ENCODE assay signal across 15 cellular contexts in the genomic region with DNA sequence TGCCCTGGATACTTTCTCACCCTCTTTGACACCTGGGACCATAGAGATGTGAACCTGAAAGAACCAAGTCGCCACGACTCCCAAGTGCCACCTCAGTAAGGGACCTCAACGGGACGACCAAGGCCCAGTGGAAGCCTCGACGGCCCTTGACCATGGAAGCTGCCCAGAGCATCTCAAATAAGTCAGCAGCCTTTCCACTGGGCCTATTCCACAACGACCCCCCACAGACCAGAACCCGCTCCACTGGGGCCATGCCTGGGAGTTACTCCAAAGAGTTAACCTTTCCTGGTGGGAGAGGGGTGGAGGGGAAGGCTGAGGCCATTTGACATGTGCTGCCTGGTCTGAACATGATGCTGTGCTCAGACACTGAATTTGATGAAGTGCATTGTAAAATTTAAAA.
DNase-seq lines count a peak whose midpoint lies in the region; ATAC-seq lines count a peak whose summit lies in the region.
"Had no signal": no experiment of that assay in that cellular context is flagged by ENCODE, and none has a peak within 500 bp of the region (broad histone marks: within the 10 kb centered on the region; RNA-seq: fewer than 3 reads in every experiment).

No MANE protein-coding gene starts in this region.

- no peaks in the 10 kb centered on the region for H3K36me3 Mint-ChIP-seq in stimulated activated naive CD8-positive, alpha-beta T cell treated with anti-CD3 and anti-CD28 coated beads, Interleukin-15, Interleukin-2, amounts not matched to agents 100 ng/mL and 50 ng/mL, for 24 hours (ENCODE audit: low read depth)
- no peaks in the 10 kb centered on the region for H3K36me3 Mint-ChIP-seq in activated naive CD8-positive, alpha-beta T cell
- H3K36me3 Mint-ChIP-seq in naive B cell = no peaks in the 10 kb centered on the region

- no peaks in the 10 kb centered on the region for H3K27me3 Mint-ChIP-seq in stimulated activated naive CD8-positive, alpha-beta T cell treated with anti-CD3 and anti-CD28 coated beads, Interleukin-15, Interleukin-2, amounts not matched to agents 100 ng/mL and 50 ng/mL, for 24 hours
- H3K27me3 Mint-ChIP-seq in activated naive CD8-positive, alpha-beta T cell = no peaks in the 10 kb centered on the region
- no peaks in the 10 kb centered on the region for H3K27me3 Mint-ChIP-seq in naive B cell

- H3K9me3 Mint-ChIP-seq in stimulated activated naive CD8-positive, alpha-beta T cell treated with anti-CD3 and anti-CD28 coated beads, Interleukin-15, Interleukin-2, amounts not matched to agents 100 ng/mL and 50 ng/mL, for 24 hours = no peaks in the 10 kb centered on the region
- H3K9me3 Mint-ChIP-seq in activated naive CD8-positive, alpha-beta T cell (ENCODE audit: low read depth) = no peaks in the 10 kb centered on the region
- no peaks in the 10 kb centered on the region for H3K9me3 Mint-ChIP-seq in naive B cell
- H3K9me3 Mint-ChIP-seq: activated T-helper 1 cell treated with anti-CD3 and anti-CD28 coated beads, Interleukin-12 subunit alpha, Interleukin-12 subunit beta, Interleukin-2, Interleukin-4 antibody, amounts not matched to agents 30 ng/mL and 10 ng/mL and 1 ng/mL, durations not matched to agents 14 hours and 24 hours and 36 hours; dendritic cell treated with granulocyte-macrophage colony-stimulating factor and Interleukin-4, amounts not matched to agents 40 ng/mL and 50 ng/mL, for 4 days; T-helper 1 cell treated with Interleukin-12 subunit alpha and Interleukin-12 subunit beta and Interleukin-4 antibody, amounts not matched to agents 30 μg/mL and 1 μg/mL, for 36 hours had no signal

- peak overlapping the region; percentile 85 for H3K4me3 Mint-ChIP-seq in stimulated activated naive CD8-positive, alpha-beta T cell treated with anti-CD3 and anti-CD28 coated beads, Interleukin-15, Interleukin-2, amounts not matched to agents 100 ng/mL and 50 ng/mL, for 24 hours
- peak overlapping the region; percentile 83 for H3K4me3 Mint-ChIP-seq in activated naive CD8-positive, alpha-beta T cell
- peak overlapping the region in 5 of 8 donors; percentile 42 to 94 (median 87) for H3K4me3 Mint-ChIP-seq in naive B cell
- H3K4me3 Mint-ChIP-seq: dendritic cell treated with granulocyte-macrophage colony-stimulating factor and Interleukin-4, amounts not matched to agents 40 ng/mL and 50 ng/mL, for 4 days had no signal

- H3K4me1 Mint-ChIP-seq in stimulated activated naive CD8-positive, alpha-beta T cell treated with anti-CD3 and anti-CD28 coated beads, Interleukin-15, Interleukin-2, amounts not matched to agents 100 ng/mL and 50 ng/mL, for 24 hours (ENCODE audit: low read depth) = peaks cover 30% of the 10 kb centered on the region
- peaks cover 46% of the 10 kb centered on the region for H3K4me1 Mint-ChIP-seq in activated naive CD8-positive, alpha-beta T cell (ENCODE audit: low read depth)
- H3K4me1 Mint-ChIP-seq in naive B cell = peaks cover 11 to 26% (median 13%) of the 10 kb centered on the region in 3 donors

- no peak for DNase-seq in stimulated activated naive CD8-positive, alpha-beta T cell treated with anti-CD3 and anti-CD28 coated beads, Interleukin-15, Interleukin-2, amounts not matched to agents 100 U/mL and 50 U/mL, for 24 hours
- no peak for DNase-seq in naive B cell
- DNase-seq in NCI-H510A (lab: John Stamatoyannopoulos, UW) = no peak
- no peak for DNase-seq in GM03348 (ENCODE audit: low spot score)
- DNase-seq in stimulated activated CD4-positive, alpha-beta T cell treated with anti-CD3 and anti-CD28 coated beads, Interleukin-4, amount 100 ng/mL, for 1 hour = no peak
- DNase-seq: KG1; left cardiac atrium; mucosa of descending colon; NCI-H1417; NK-92 treated with Interleukin-12 subunit alpha and Interleukin-12 subunit beta, amount 100 ng/mL, for 24 hours had no signal

- no peak overlapping the region for H3K27ac Mint-ChIP-seq in stimulated activated naive CD8-positive, alpha-beta T cell treated with anti-CD3 and anti-CD28 coated beads, Interleukin-15, Interleukin-2, amounts not matched to agents 100 ng/mL and 50 ng/mL, for 24 hours
- H3K27ac Mint-ChIP-seq in activated naive CD8-positive, alpha-beta T cell = peak overlapping the region; percentile 76
- peak overlapping the region in 1 of 6 donors; percentile 73 for H3K27ac Mint-ChIP-seq in naive B cell
- H3K27ac Mint-ChIP-seq: dendritic cell treated with granulocyte-macrophage colony-stimulating factor and Interleukin-4, amounts not matched to agents 40 ng/mL and 50 ng/mL, for 4 days had no signal

- no peak for ATAC-seq in stimulated activated naive CD8-positive, alpha-beta T cell treated with anti-CD3 and anti-CD28 coated beads, Interleukin-15, Interleukin-2, amounts not matched to agents 100 U/mL and 50 U/mL, for 24 hours
- no peak for ATAC-seq in naive B cell (ENCODE audit: low read depth in 2 of 2)
- ATAC-seq: mucosa of descending colon had no signal
